1 cellular context compared by ENCODE assay signal in the genomic region with DNA sequence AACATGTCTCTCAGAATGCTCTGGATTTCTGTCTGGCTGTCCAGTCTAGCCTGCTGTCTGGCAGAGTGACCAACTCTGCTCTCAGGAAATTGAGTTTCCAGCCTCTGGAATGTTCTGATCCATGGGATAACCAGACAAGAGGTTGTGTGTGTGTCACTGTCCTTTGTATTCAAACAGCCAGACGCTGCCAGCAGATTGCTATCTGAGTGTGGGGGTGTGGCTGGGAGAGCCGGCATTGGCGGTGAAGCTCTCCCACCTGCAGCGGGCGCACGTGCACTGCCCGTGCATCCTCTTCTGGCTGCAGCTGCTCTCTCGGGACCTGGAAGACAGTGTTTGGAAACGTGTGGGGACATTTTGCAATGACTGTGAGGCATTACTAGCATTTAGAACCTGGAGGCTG.
TF ChIP-seq lines count a peak whose summit lies in the region.

No MANE protein-coding gene starts in this region.

TF ChIP-seq in HepG2, 621 proteins besides CTCF, POLR2A, EP300 and RAD21 (continued from another document and continues in another):
- TF ChIP-seq ZNF646 (CRISPR knock-in tag; IDR thresholded peaks at IDR 0.05) (0 out of 2 replicates have a peak, but pooled peaks have one; percentile 39), SP5 (CRISPR knock-in tag; IDR thresholded peaks at IDR 0.05; ENCODE audit: borderline replicate concordance, low read depth) (peak; percentile 75), ZNF484 (CRISPR knock-in tag; IDR thresholded peaks at IDR 0.05; ENCODE audit: borderline replicate concordance, low read depth) (no peak), HOMEZ (CRISPR knock-in tag; IDR thresholded peaks at IDR 0.05; ENCODE audit: low read depth) (0 out of 2 replicates have a peak, but pooled peaks have one; percentile 46), ZNF605 (CRISPR knock-in tag; IDR thresholded peaks at IDR 0.05) (0 out of 2 replicates have a peak, but pooled peaks have one; percentile 32), ZMYM4 (CRISPR knock-in tag; IDR thresholded peaks at IDR 0.05) (0 out of 2 replicates have a peak, but pooled peaks have one; percentile 19), MYC (CRISPR knock-in tag; IDR thresholded peaks at IDR 0.05; ENCODE audit: borderline replicate concordance) (peak; percentile 65; the same call in 1 of the 2 replicates), ZNF782 (CRISPR knock-in tag; IDR thresholded peaks at IDR 0.05; ENCODE audit: borderline replicate concordance) (no peak), TEAD3 (CRISPR knock-in tag; optimal IDR thresholded peaks at IDR 0.05; ENCODE audit: borderline replicate concordance) (peak; percentile 61), LCORL (IDR thresholded peaks at IDR 0.05) (no peak), LCORL (CRISPR knock-in tag; IDR thresholded peaks at IDR 0.05) (0 out of 2 replicates have a peak, but pooled peaks have one; percentile 42), MTF2 (CRISPR knock-in tag; IDR thresholded peaks at IDR 0.05; ENCODE audit: borderline replicate concordance) (0 out of 2 replicates have a peak, but pooled peaks have one; percentile 25), STAG1 (CRISPR knock-in tag; IDR thresholded peaks at IDR 0.05) (peak; percentile 71), ZNF331 (CRISPR knock-in tag; IDR thresholded peaks at IDR 0.05) (peak; percentile 56; the same call in 1 of the 2 replicates), TFE3 (CRISPR knock-in tag; IDR thresholded peaks at IDR 0.05) (peak; percentile 46; the same call in 1 of the 2 replicates), ELF3 (CRISPR knock-in tag; IDR thresholded peaks at IDR 0.05) (peak; percentile 27; the same call in 1 of the 2 replicates), NONO (IDR thresholded peaks at IDR 0.05) (no peak), NONO (CRISPR knock-in tag; conservative IDR thresholded peaks at IDR 0.05) (0 out of 2 replicates have a peak, but pooled peaks have one; percentile 34), ERF (CRISPR knock-in tag; IDR thresholded peaks at IDR 0.05) (peak; percentile 57; the same call in 1 of the 2 replicates), ZNF7 (CRISPR knock-in tag; IDR thresholded peaks at IDR 0.05) (no peak), HOXA3 (CRISPR knock-in tag; IDR thresholded peaks at IDR 0.05) (peak; percentile 59), ZNF891 (CRISPR knock-in tag; IDR thresholded peaks at IDR 0.05) (no peak), KLF15 (CRISPR knock-in tag; IDR thresholded peaks at IDR 0.05; ENCODE audit: borderline replicate concordance) (no peak), SOX13 (IDR thresholded peaks at IDR 0.05) (peak; percentile 46; the same call in 1 of the 2 replicates), SOX13 (CRISPR knock-in tag; conservative IDR thresholded peaks at IDR 0.05 in 1 of 2, IDR thresholded peaks at IDR 0.05 in 1 of 2) (peak in 1 of 2 experiments; percentile 85; a peak in 2 of 4 replicates), ZBTB7A (CRISPR knock-in tag; IDR thresholded peaks at IDR 0.05) (0 out of 2 replicates have a peak, but pooled peaks have one; percentile 32), RXRB (CRISPR knock-in tag; IDR thresholded peaks at IDR 0.05; ENCODE audit: borderline replicate concordance) (peak; percentile 31; the same call in 1 of the 2 replicates), GABPB1 (CRISPR knock-in tag; IDR thresholded peaks at IDR 0.05) (peak; percentile 32; the same call in 1 of the 2 replicates), NFRKB (IDR thresholded peaks at IDR 0.05) (no peak), TBX2 (CRISPR knock-in tag; IDR thresholded peaks at IDR 0.05; ENCODE audit: borderline replicate concordance) (peak; percentile 56; the same call in 1 of the 2 replicates)
- TF ChIP-seq, protein P1, sequence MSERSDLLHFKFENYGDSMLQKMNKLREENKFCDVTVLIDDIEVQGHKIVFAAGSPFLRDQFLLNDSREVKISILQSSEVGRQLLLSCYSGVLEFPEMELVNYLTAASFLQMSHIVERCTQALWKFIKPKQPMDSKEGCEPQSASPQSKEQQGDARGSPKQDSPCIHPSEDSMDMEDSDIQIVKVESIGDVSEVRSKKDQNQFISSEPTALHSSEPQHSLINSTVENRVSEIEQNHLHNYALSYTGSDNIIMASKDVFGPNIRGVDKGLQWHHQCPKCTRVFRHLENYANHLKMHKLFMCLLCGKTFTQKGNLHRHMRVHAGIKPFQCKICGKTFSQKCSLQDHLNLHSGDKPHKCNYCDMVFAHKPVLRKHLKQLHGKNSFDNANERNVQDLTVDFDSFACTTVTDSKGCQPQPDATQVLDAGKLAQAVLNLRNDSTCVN (CRISPR knock-in tag; IDR thresholded peaks at IDR 0.05; ENCODE audit: borderline replicate concordance), result 0 out of 2 replicates have a peak, but pooled peaks have one; percentile 40
- TF ChIP-seq, protein P2, sequence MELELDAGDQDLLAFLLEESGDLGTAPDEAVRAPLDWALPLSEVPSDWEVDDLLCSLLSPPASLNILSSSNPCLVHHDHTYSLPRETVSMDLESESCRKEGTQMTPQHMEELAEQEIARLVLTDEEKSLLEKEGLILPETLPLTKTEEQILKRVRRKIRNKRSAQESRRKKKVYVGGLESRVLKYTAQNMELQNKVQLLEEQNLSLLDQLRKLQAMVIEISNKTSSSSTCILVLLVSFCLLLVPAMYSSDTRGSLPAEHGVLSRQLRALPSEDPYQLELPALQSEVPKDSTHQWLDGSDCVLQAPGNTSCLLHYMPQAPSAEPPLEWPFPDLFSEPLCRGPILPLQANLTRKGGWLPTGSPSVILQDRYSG (CRISPR knock-in tag; IDR thresholded peaks at IDR 0.05), result 0 out of 2 replicates have a peak, but pooled peaks have one; percentile 68
- TF ChIP-seq, protein P3, sequence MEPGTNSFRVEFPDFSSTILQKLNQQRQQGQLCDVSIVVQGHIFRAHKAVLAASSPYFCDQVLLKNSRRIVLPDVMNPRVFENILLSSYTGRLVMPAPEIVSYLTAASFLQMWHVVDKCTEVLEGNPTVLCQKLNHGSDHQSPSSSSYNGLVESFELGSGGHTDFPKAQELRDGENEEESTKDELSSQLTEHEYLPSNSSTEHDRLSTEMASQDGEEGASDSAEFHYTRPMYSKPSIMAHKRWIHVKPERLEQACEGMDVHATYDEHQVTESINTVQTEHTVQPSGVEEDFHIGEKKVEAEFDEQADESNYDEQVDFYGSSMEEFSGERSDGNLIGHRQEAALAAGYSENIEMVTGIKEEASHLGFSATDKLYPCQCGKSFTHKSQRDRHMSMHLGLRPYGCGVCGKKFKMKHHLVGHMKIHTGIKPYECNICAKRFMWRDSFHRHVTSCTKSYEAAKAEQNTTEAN (CRISPR knock-in tag; conservative IDR thresholded peaks at IDR 0.05), result 0 out of 2 replicates have a peak, but pooled peaks have one; percentile 51
- TF ChIP-seq, protein P4, sequence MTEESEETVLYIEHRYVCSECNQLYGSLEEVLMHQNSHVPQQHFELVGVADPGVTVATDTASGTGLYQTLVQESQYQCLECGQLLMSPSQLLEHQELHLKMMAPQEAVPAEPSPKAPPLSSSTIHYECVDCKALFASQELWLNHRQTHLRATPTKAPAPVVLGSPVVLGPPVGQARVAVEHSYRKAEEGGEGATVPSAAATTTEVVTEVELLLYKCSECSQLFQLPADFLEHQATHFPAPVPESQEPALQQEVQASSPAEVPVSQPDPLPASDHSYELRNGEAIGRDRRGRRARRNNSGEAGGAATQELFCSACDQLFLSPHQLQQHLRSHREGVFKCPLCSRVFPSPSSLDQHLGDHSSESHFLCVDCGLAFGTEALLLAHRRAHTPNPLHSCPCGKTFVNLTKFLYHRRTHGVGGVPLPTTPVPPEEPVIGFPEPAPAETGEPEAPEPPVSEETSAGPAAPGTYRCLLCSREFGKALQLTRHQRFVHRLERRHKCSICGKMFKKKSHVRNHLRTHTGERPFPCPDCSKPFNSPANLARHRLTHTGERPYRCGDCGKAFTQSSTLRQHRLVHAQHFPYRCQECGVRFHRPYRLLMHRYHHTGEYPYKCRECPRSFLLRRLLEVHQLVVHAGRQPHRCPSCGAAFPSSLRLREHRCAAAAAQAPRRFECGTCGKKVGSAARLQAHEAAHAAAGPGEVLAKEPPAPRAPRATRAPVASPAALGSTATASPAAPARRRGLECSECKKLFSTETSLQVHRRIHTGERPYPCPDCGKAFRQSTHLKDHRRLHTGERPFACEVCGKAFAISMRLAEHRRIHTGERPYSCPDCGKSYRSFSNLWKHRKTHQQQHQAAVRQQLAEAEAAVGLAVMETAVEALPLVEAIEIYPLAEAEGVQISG (CRISPR knock-in tag; IDR thresholded peaks at IDR 0.05), result 0 out of 2 replicates have a peak, but pooled peaks have one; percentile 35
- TF ChIP-seq, protein P5, sequence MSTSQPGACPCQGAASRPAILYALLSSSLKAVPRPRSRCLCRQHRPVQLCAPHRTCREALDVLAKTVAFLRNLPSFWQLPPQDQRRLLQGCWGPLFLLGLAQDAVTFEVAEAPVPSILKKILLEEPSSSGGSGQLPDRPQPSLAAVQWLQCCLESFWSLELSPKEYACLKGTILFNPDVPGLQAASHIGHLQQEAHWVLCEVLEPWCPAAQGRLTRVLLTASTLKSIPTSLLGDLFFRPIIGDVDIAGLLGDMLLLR (CRISPR knock-in tag; IDR thresholded peaks at IDR 0.05), result 0 out of 2 replicates have a peak, but pooled peaks have one; percentile 41
- TF ChIP-seq, protein P6, sequence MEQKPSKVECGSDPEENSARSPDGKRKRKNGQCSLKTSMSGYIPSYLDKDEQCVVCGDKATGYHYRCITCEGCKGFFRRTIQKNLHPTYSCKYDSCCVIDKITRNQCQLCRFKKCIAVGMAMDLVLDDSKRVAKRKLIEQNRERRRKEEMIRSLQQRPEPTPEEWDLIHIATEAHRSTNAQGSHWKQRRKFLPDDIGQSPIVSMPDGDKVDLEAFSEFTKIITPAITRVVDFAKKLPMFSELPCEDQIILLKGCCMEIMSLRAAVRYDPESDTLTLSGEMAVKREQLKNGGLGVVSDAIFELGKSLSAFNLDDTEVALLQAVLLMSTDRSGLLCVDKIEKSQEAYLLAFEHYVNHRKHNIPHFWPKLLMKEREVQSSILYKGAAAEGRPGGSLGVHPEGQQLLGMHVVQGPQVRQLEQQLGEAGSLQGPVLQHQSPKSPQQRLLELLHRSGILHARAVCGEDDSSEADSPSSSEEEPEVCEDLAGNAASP (CRISPR knock-in tag; IDR thresholded peaks at IDR 0.05; ENCODE audit: borderline replicate concordance), result 0 out of 2 replicates have a peak, but pooled peaks have one; percentile 25
